In the genomic region with DNA sequence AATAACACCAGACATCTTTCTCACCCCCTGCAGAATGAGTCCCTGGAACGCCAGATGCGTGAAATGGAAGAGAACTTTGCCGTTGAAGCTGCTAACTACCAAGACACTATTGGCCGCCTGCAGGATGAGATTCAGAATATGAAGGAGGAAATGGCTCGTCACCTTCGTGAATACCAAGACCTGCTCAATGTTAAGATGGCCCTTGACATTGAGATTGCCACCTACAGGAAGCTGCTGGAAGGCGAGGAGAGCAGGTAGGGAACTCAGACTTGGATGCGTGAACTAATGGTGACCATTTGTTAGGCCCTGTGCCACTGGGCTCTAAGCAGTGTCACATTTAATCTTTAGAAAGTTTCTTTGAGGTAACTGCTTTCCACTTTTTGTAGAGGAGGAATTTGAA, we compare ENCODE assay signal across 10 cellular contexts. TPM values are rescaled to one million over a fixed set of nuclear protein-coding genes. Genes with fewer than 3 reads are reported as not detected.
DNase-seq lines count a peak whose midpoint lies in the region; ATAC-seq, FAIRE-seq and TF ChIP-seq lines count a peak whose summit lies in the region.
"Had no signal": no experiment of that assay in that cellular context is flagged by ENCODE, and none has a peak within 500 bp of the region (broad histone marks: within the 10 kb centered on the region; RNA-seq: fewer than 3 reads in every experiment).

No MANE protein-coding gene starts in this region.

- H4K8ac ChIP-seq in IMR-90 (ENCODE audit: low read depth in 2 of 2, low read length in 2 of 2), result no peak overlapping the region
- no peak overlapping the region for H4K8ac ChIP-seq in H1 (ENCODE audit: extremely low read depth, insufficient read depth, low read length)

- H3K56ac ChIP-seq in IMR-90 (ENCODE audit: extremely low read depth, insufficient read depth, low read length) (no peak overlapping the region), H1 (replicated peaks; ENCODE audit: insufficient read length, low read depth, low read length) (no peak overlapping the region)

- peak overlapping the region; percentile 46 for H3K4me2 ChIP-seq in IMR-90 (ENCODE audit: low read depth, low read length)
- H3K4me2 ChIP-seq in H1 (ENCODE audit: insufficient read depth in 1 of 2, low read depth in 2 of 2, low read length in 2 of 2), result no peak overlapping the region

- H2BK5ac ChIP-seq in IMR-90 (ENCODE audit: low read depth, low read length, poor library complexity, severe bottlenecking), result no peak overlapping the region
- no peak overlapping the region for H2BK5ac ChIP-seq in H1 (ENCODE audit: low read depth, low read length)

- H3K9me3 Mint-ChIP-seq in osteocyte (ENCODE audit: unreplicated experiment), result no peaks in the 10 kb centered on the region

- peaks cover 15 to 30% of the 10 kb centered on the region in 2 experiments for H3K79me1 ChIP-seq in IMR-90 (ENCODE audit: low read depth in 1 of 2, low read length in 2 of 2)
- H3K79me1 ChIP-seq in H1 (ENCODE audit: low read depth, low read length), result no peaks in the 10 kb centered on the region

- H3K79me2 ChIP-seq in H1 (ENCODE audit: control insufficient read depth in 1 of 2, insufficient read depth in 2 of 2, low read length in 2 of 2), result peaks cover 0 to 6% of the 10 kb centered on the region in 2 experiments; a peak in 1 of 4 replicates

- peak; percentile 39 for DNase-seq in CD1c-positive myeloid dendritic cell (ENCODE audit: extremely low spot score)
- DNase-seq in IMR-90, result no peak
- DNase-seq in H1 (ENCODE audit: low read depth in 1 of 2, low spot score in 2 of 2), result no peak
- no peak for DNase-seq in osteocyte (ENCODE audit: extremely low spot score, unreplicated experiment)
- DNase-seq in pancreas, result no peak
- DNase-seq in medulla oblongata (ENCODE audit: extremely low spot score), result no peak
- DNase-seq: glutamatergic neuron, right lobe of liver had no signal

- BruUV-seq in IMR-90 (replicated peaks; lab: Mats Ljungman, UMichigan), result no TSS peak

- H3K9ac ChIP-seq in IMR-90 (ENCODE audit: low read depth, low read length) (no peak overlapping the region), H1 (replicated peaks in 1 of 4; ENCODE audit: extremely low read depth in 1 of 4, low read depth in 3 of 4, low read length in 3 of 4) (no peak overlapping the region)

- H2BK20ac ChIP-seq in IMR-90 (ENCODE audit: low read depth, low read length) (no peak overlapping the region), H1 (ENCODE audit: low read length) (no peak overlapping the region)

- dilution Hi-C loops in IMR-90 (cut with HindIII; ENCODE audit: low sequenced_read_pairs, unreplicated experiment), result no loop called here

- no peak for TF ChIP-seq RAD21 in IMR-90 (IDR thresholded peaks at IDR 0.05; ENCODE audit: low read length)
- TF ChIP-seq RAD21 in H1 (IDR thresholded peaks at IDR 0.05 in 1 of 2, conservative IDR thresholded peaks at IDR 0.05 in 1 of 2; ENCODE audit: low read depth in 2 of 2, low read length in 2 of 2), result peak; percentile 37 to 43; a peak in 3 of 4 replicates

- H2BK15ac ChIP-seq in IMR-90 (ENCODE audit: low read depth, low read length), result no peak overlapping the region
- H2BK15ac ChIP-seq in H1 (ENCODE audit: low read length), result no peak overlapping the region

- H3K27me3 ChIP-seq in IMR-90 (ENCODE audit: control insufficient read depth, insufficient read depth, low read length) (no peaks in the 10 kb centered on the region), H1 (replicated peaks in 1 of 4; ENCODE audit: control insufficient read depth in 3 of 4, extremely low read depth in 1 of 4, insufficient read depth in 3 of 4, low read length in 3 of 4) (no peaks in the 10 kb centered on the region), pancreas (no peaks in the 10 kb centered on the region)
- H3K27me3 ChIP-seq: right lobe of liver had no signal

- in situ Hi-C loops in IMR-90 (cut with MboI; ENCODE audit: low sequenced_read_pairs), result no loop called here

- TF ChIP-seq POLR2A in IMR-90 (IDR thresholded peaks at IDR 0.05; ENCODE audit: low read depth, low read length) (peak; percentile 16; the same call in 1 of the 2 replicates), H1 (IDR thresholded peaks at IDR 0.05; ENCODE audit: control extremely low read depth in 1 of 2, low read depth in 2 of 2, low read length in 2 of 2) (no peak)

- FAIRE-seq in H1 (lab: Jason Lieb, UNC), result peak; percentile 50
- FAIRE-seq in pancreas (lab: Jason Lieb, UNC), result no peak

- no peak overlapping the region for H2AFZ ChIP-seq in IMR-90 (replicated peaks; ENCODE audit: low read length, poor library complexity)
- no peak overlapping the region for H2AFZ ChIP-seq in H1 (ENCODE audit: low read length)

- peak overlapping the region; percentile 39; the same call in 1 of the 2 replicates for H3K23ac ChIP-seq in IMR-90 (ENCODE audit: low read depth, low read length)
- H3K23ac ChIP-seq in H1 (ENCODE audit: insufficient read length), result no peak overlapping the region

- TF ChIP-seq EP300 in H1 (IDR thresholded peaks at IDR 0.05; ENCODE audit: borderline replicate concordance in 1 of 2, low read depth in 2 of 2, low read length in 2 of 2), result no peak

- H3K4me3 ChIP-seq in IMR-90 (ENCODE audit: insufficient read depth, low read depth, low read length), result no peak overlapping the region
- H3K4me3 ChIP-seq in H1 (ENCODE audit: extremely low read depth in 1 of 4, insufficient read depth in 2 of 4, low read depth in 3 of 4, low read length in 4 of 4), result no peak overlapping the region
- no peak overlapping the region for H3K4me3 ChIP-seq in pancreas
- H3K4me3 ChIP-seq: right lobe of liver had no signal

- H3K4me3 Mint-ChIP-seq in osteocyte (ENCODE audit: unreplicated experiment), result no peak overlapping the region

- H3K4ac ChIP-seq in IMR-90 (ENCODE audit: low read depth, low read length) (no peak overlapping the region), H1 (replicated peaks; ENCODE audit: insufficient read length, low read depth, low read length) (no peak overlapping the region)

- peaks cover 63% of the 10 kb centered on the region for H3K36me3 Mint-ChIP-seq in osteocyte (ENCODE audit: unreplicated experiment)

- H3K4me1 ChIP-seq in IMR-90 (ENCODE audit: control insufficient read depth, insufficient read depth, low read length) (peaks cover 11% of the 10 kb centered on the region), H1 (replicated peaks in 1 of 4; ENCODE audit: control insufficient read depth in 3 of 4, insufficient read depth in 4 of 4, low read length in 3 of 4) (no peaks in the 10 kb centered on the region), pancreas (peaks cover 8 to 30% (median 21%) of the 10 kb centered on the region in 3 donors)

- H2AK9ac ChIP-seq in IMR-90 (replicated peaks; ENCODE audit: low read depth, low read length, poor library complexity), result no peak overlapping the region

- TF ChIP-seq CTCF in IMR-90 (conservative IDR thresholded peaks at IDR 0.05; ENCODE audit: low read depth, low read length) (0 out of 2 replicates have a peak, but pooled peaks have one; percentile 9), H1 (IDR thresholded peaks at IDR 0.05; ENCODE audit: control extremely low read depth in 1 of 3, insufficient read depth in 1 of 3, low read depth in 1 of 3, low read length in 3 of 3) (peak; percentile 14 to 62 (median 40); a peak in 3 of 4 replicates), osteocyte (IDR thresholded peaks at IDR 0.05) (peak; percentile 27), pancreas (IDR thresholded peaks at IDR 0.05) (no peak)

- H3K4me1 Mint-ChIP-seq in osteocyte (ENCODE audit: unreplicated experiment), result peaks cover 62% of the 10 kb centered on the region

- ATAC-seq in IMR-90 (ENCODE audit: low read depth), result no peak
- ATAC-seq in HG03457 (IDR thresholded peaks at IDR 0.05; ENCODE audit: unreplicated experiment), result no peak
- no peak for ATAC-seq in GM18858 (IDR thresholded peaks at IDR 0.05; ENCODE audit: unreplicated experiment)
- ATAC-seq in pancreas, result no peak
- ATAC-seq: right lobe of liver had no signal

- peak overlapping the region; percentile 65 for H3K27ac Mint-ChIP-seq in osteocyte (ENCODE audit: unreplicated experiment)

- POLR2A ChIA-PET in IMR-90 (lab: Charles Lee; ENCODE audit: unreplicated experiment) (no interaction called here), H1 (lab: Charles Lee; ENCODE audit: partially characterized antibody) (no interaction called here)

- no peak overlapping the region for H2BK12ac ChIP-seq in H1 (ENCODE audit: low read depth, low read length)

- H4K5ac ChIP-seq in IMR-90 (ENCODE audit: low read depth, low read length) (no peak overlapping the region), H1 (ENCODE audit: insufficient read length, low read depth, low read length) (no peak overlapping the region)

- H3K27ac ChIP-seq in IMR-90 (ENCODE audit: insufficient read depth, low read length), result peak overlapping the region; percentile 7; the same call in 1 of the 2 replicates
- no peak overlapping the region for H3K27ac ChIP-seq in H1 (ENCODE audit: low read depth, low read length)
- H3K27ac ChIP-seq in pancreas, result no peak overlapping the region
- H3K27ac ChIP-seq: right lobe of liver had no signal

- CTCF ChIA-PET in IMR-90 (lab: Yijun Ruan, JAX) (interaction anchor here (1.6 kb wide), 1 partner anchor 22 kb away, joined by 3 read pairs; no protein-coding TSS in a partner anchor), H1 (lab: Charles Lee; ENCODE audit: partially characterized antibody) (interaction anchor here (1.1 to 1.3 kb wide), 4 partner anchors 9 to 405 kb away, joined by 3 to 4 read pairs (median 4); no protein-coding TSS in a partner anchor)

- H4K20me1 ChIP-seq in IMR-90 (ENCODE audit: insufficient read depth, low read length), result peaks cover 86% of the 10 kb centered on the region
- no peaks in the 10 kb centered on the region for H4K20me1 ChIP-seq in H1 (replicated peaks in 1 of 2; ENCODE audit: control insufficient read depth in 1 of 2, insufficient read depth in 2 of 2, low read length in 2 of 2)

- H4K91ac ChIP-seq in IMR-90 (ENCODE audit: insufficient read depth, low read depth, low read length) (no peak overlapping the region), H1 (replicated peaks; ENCODE audit: insufficient read length, low read length) (no peak overlapping the region)

- H3K23me2 ChIP-seq in H1 (ENCODE audit: low read depth, low read length), result no peaks in the 10 kb centered on the region

- 89% methylated on average over 4 of the region's 8 CpGs; no CpG with 5 or more reads in 1 of the 2 experiments for WGBS in IMR-90 (ENCODE audit: extremely low coverage in 2 of 2, insufficient read length in 1 of 2), 2 experiments
- 85% methylated on average over 8 of the region's 8 CpGs; no CpG with 5 or more reads in 1 of the 2 experiments for WGBS in H1 (ENCODE audit: extremely low coverage in 1 of 2, insufficient coverage in 1 of 2, insufficient read length in 1 of 2, insufficient replicate concordance in 2 of 2, low coverage in 1 of 2, low lambda C conversion rate in 2 of 2, missing lambda C conversion rate in 1 of 2), 2 experiments
- 86 to 89% methylated on average over 8 of the region's 8 CpGs for WGBS in pancreas, 2 donors

- intact Hi-C loops in IMR-90 (cut with micrococcal nuclease) (no loop called here), pancreas (cut with DNase I) (no loop called here)

- no peaks in the 10 kb centered on the region for H3K27me3 Mint-ChIP-seq in osteocyte (ENCODE audit: unreplicated experiment)

- H3K9me3 ChIP-seq in IMR-90 (ENCODE audit: control insufficient read depth, insufficient read depth, low read length) (no peaks in the 10 kb centered on the region), H1 (ENCODE audit: insufficient read depth in 2 of 2, low read depth in 1 of 2, low read length in 1 of 2) (no peaks in the 10 kb centered on the region), pancreas (no peaks in the 10 kb centered on the region)
- H3K9me3 ChIP-seq: right lobe of liver had no signal

- no peak overlapping the region for H2AK5ac ChIP-seq in IMR-90 (ENCODE audit: low read depth, low read length)
- H2AK5ac ChIP-seq in H1 (ENCODE audit: low read depth, low read length), result no peak overlapping the region

- H3K18ac ChIP-seq in IMR-90 (ENCODE audit: low read depth, low read length), result no peak overlapping the region
- H3K18ac ChIP-seq in H1 (ENCODE audit: extremely low read depth, low read length), result no peak overlapping the region

- H3K14ac ChIP-seq in IMR-90 (replicated peaks; ENCODE audit: low read depth, low read length), result no peak overlapping the region
- H3K14ac ChIP-seq in H1 (ENCODE audit: insufficient read length), result no peak overlapping the region

- H3K9me1 ChIP-seq in IMR-90 (ENCODE audit: insufficient read depth, low read length), result no peaks in the 10 kb centered on the region

- H2BK120ac ChIP-seq in IMR-90 (ENCODE audit: low read depth, low read length) (no peak overlapping the region), H1 (replicated peaks; ENCODE audit: low read depth, low read length) (no peak overlapping the region)

- H3K36me3 ChIP-seq in IMR-90 (ENCODE audit: control insufficient read depth, insufficient read depth, low read length), result peaks cover 52% of the 10 kb centered on the region
- H3K36me3 ChIP-seq in H1 (ENCODE audit: control insufficient read depth in 2 of 4, insufficient read depth in 4 of 4, low read length in 3 of 4), result peaks cover 6 to 68% (median 43%) of the 10 kb centered on the region in 4 experiments
- peaks cover 0 to 20% (median 8%) of the 10 kb centered on the region in 3 donors for H3K36me3 ChIP-seq in pancreas

RNA-seq across cellular contexts. Expression of a gene that starts 7.1 kb away (rescaled TPM):
- total RNA-seq in IMR-90 (2012; rRNA removed) (6,409 and 6,735 TPM in 2 replicates), osteocyte (2,114 and 2,178 TPM in 2 replicates), pancreas (100 to 1,000 TPM; 133 to 546 (median 215) TPM)
- polyA plus RNA-seq in IMR-90 (2012; rRNA removed) (4,502 and 5,313 TPM in 2 replicates), H1 (2011; rRNA removed) (347 and 482 TPM in 2 replicates), pancreas (100 to 1,000 TPM; 159 to 168 TPM)
- 3,296 and 6,454 TPM in 2 replicates for polyA plus RNA-seq in IMR-90 (2012; cell fraction: cytosol; rRNA removed)
- 3,181 and 7,305 TPM in 2 replicates for polyA plus RNA-seq in IMR-90 (2012; cell fraction: nucleus; rRNA removed; ENCODE audit: low replicate concordance)
- 372 and 377 TPM in 2 replicates for total RNA-seq in H1 (2021; fragmentation: NEBNext Ultra II Directional; extraction: Animal tissue kit (Norgen Biotek cat#: 25700))
- 194 TPM for polyA plus RNA-seq in H1 (2011; cell fraction: cytosol; rRNA removed)
- 278 TPM for polyA plus RNA-seq in H1 (2011; cell fraction: nucleus; rRNA removed)
- 338 to 470 TPM (median 346 TPM) in 4 replicates for polyA plus RNA-seq in H1 (2012, experiment 1 of 2)
- 463 TPM for polyA plus RNA-seq in H1 (2012, experiment 2 of 2)
- 166 TPM for polyA plus RNA-seq in H1 (2013, experiment 1 of 2)
- 164 TPM for polyA plus RNA-seq in H1 (2013, experiment 2 of 2)
- 278 and 312 TPM in 2 replicates for polyA minus RNA-seq in H1 (2011; rRNA and poly(A)+ RNA removed)
- 216 TPM for polyA minus RNA-seq in H1 (2011; cell fraction: cytosol; rRNA and poly(A)+ RNA removed)
- polyA minus RNA-seq in H1 (2011; cell fraction: nucleus; rRNA and poly(A)+ RNA removed), result 153 TPM

RNA-seq across cellular contexts. Expression of a gene that starts 33.7 kb away (rescaled TPM):
- total RNA-seq in IMR-90 (2012; rRNA removed) (4.7 and 6.7 TPM in 2 replicates), osteocyte (5.9 and 6.6 TPM in 2 replicates), pancreas (1 to 10 TPM; 2.5 to 3.9 (median 3.2) TPM)
- polyA plus RNA-seq in IMR-90 (2012; rRNA removed) (2.1 and 2.2 TPM in 2 replicates), H1 (2011; rRNA removed) (6.3 and 7.4 TPM in 2 replicates), pancreas (1 to 10 TPM; 1.4 to 2.0 TPM)
- polyA plus RNA-seq in IMR-90 (2012; cell fraction: cytosol; rRNA removed), result 0.90 and 4.7 TPM in 2 replicates
- polyA plus RNA-seq in IMR-90 (2012; cell fraction: nucleus; rRNA removed; ENCODE audit: low replicate concordance), result 0.49 and 4.0 TPM in 2 replicates
- total RNA-seq in H1 (2021; fragmentation: NEBNext Ultra II Directional; extraction: Animal tissue kit (Norgen Biotek cat#: 25700)), result 20.2 and 21.4 TPM in 2 replicates
- 10.0 TPM for polyA plus RNA-seq in H1 (2011; cell fraction: cytosol; rRNA removed)
- 9.9 TPM for polyA plus RNA-seq in H1 (2011; cell fraction: nucleus; rRNA removed)
- polyA plus RNA-seq in H1 (2012, experiment 1 of 2), result 8.6 to 12.7 TPM (median 9.8 TPM) in 4 replicates
- 0.88 TPM for polyA plus RNA-seq in H1 (2012, experiment 2 of 2)
- 9.0 TPM for polyA plus RNA-seq in H1 (2013, experiment 1 of 2)
- 10.2 TPM for polyA plus RNA-seq in H1 (2013, experiment 2 of 2)
- 22.7 and 27.0 TPM in 2 replicates for polyA minus RNA-seq in H1 (2011; rRNA and poly(A)+ RNA removed)
- 16.4 TPM for polyA minus RNA-seq in H1 (2011; cell fraction: cytosol; rRNA and poly(A)+ RNA removed)
- 57.7 TPM for polyA minus RNA-seq in H1 (2011; cell fraction: nucleus; rRNA and poly(A)+ RNA removed)

Comparison
In these comparisons a context has a peak if more than half of its experiments do, and no peak if none do; other contexts are left out.
1. CTCF ChIP-seq: peak in IMR-90 (single experiment), H1 (3 of 3) and osteocyte (single experiment); none in pancreas (0 of 4).